In the genomic region with DNA sequence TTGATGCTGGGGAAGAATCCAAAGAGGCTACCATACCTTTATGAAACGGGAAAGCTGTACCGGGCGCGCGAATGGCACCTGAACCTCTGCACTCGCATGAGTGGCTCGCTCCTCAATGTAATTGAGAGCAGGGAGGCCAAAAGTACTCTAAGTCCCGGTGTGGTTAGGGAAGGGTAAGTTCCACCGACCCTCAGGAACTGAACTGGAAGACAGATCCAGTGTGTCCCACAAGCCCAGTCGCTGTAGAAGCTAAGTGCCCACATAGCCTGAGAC, we compare ENCODE assay signal across 8 cellular contexts.
A peak's percentile ranks its signal among the peaks of the same experiment; 100 is the strongest.
DNase-seq lines count a peak whose midpoint lies in the region; ATAC-seq and TF ChIP-seq lines count a peak whose summit lies in the region.

No MANE protein-coding gene starts in this region.

- peak overlapping the region; percentile 88 for H3K4me3 ChIP-seq in WERI-Rb-1 (ENCODE audit: low read depth, low read length)
- peak overlapping the region; percentile 78 for H3K4me3 ChIP-seq in fibroblast of mammary gland (ENCODE audit: control insufficient read depth, low read depth, low read length)
- H3K4me3 ChIP-seq in parathyroid adenoma (ENCODE audit: low read depth, low read length), result peak overlapping the region; percentile 69

- H3K36me3 ChIP-seq in WERI-Rb-1 (peaks cover 52% of the 10 kb centered on the region), parathyroid adenoma (ENCODE audit: control insufficient read depth, insufficient read depth, low read length) (no peaks in the 10 kb centered on the region)

- H3K4me1 ChIP-seq in parathyroid adenoma, result peaks cover 6% of the 10 kb centered on the region

- H2AFZ ChIP-seq in parathyroid adenoma, result no peak overlapping the region

- H3K9ac ChIP-seq in parathyroid adenoma, result no peak overlapping the region

- H3K27me3 ChIP-seq in WERI-Rb-1 (ENCODE audit: insufficient read depth, low read depth, severe bottlenecking), result no peaks in the 10 kb centered on the region
- no peaks in the 10 kb centered on the region for H3K27me3 ChIP-seq in parathyroid adenoma (ENCODE audit: control insufficient read depth, insufficient read depth, low read length)

- H3K9me3 ChIP-seq in WERI-Rb-1 (ENCODE audit: severe bottlenecking) (no peaks in the 10 kb centered on the region), parathyroid adenoma (ENCODE audit: control insufficient read depth, low read length) (no peaks in the 10 kb centered on the region)

- DNase-seq in activated effector memory CD4-positive, alpha-beta T cell treated with Interleukin-2 at 50 U/mL for 16 hours, result peak; percentile 13
- no peak for DNase-seq in activated effector memory CD4-positive, alpha-beta T cell treated with anti-CD3 and anti-CD28 coated beads, Interleukin-2, amount 50 U/mL, for 16 hours
- DNase-seq in WERI-Rb-1 (no peak), fibroblast of mammary gland (ENCODE audit: low read depth) (no peak), amniotic stem cell (lab: John Stamatoyannopoulos, UW) (no peak), NCI-H2227 treated with DMSO at 0.1 percent for 48 hours (lab: John Stamatoyannopoulos, UW) (no peak)

- peak overlapping the region; percentile 89 for H3K4me2 ChIP-seq in parathyroid adenoma (ENCODE audit: low read length)

- ATAC-seq in GM19467 (IDR thresholded peaks at IDR 0.05; ENCODE audit: unreplicated experiment), result no peak

- H3K79me2 ChIP-seq in parathyroid adenoma, result peaks cover 13% of the 10 kb centered on the region

- TF ChIP-seq CTCF in WERI-Rb-1 (IDR thresholded peaks at IDR 0.05; ENCODE audit: low read depth, low read length), result no peak
- TF ChIP-seq CTCF in fibroblast of mammary gland (conservative IDR thresholded peaks at IDR 0.05; ENCODE audit: control insufficient read depth, insufficient read depth, low read depth, low read length), result no peak
- TF ChIP-seq CTCF in parathyroid adenoma (IDR thresholded peaks at IDR 0.05), result no peak

- H3K27ac ChIP-seq in WERI-Rb-1, result peak overlapping the region; percentile 96
- H3K27ac ChIP-seq in parathyroid adenoma, result peak overlapping the region; percentile 29
